In the genomic region with DNA sequence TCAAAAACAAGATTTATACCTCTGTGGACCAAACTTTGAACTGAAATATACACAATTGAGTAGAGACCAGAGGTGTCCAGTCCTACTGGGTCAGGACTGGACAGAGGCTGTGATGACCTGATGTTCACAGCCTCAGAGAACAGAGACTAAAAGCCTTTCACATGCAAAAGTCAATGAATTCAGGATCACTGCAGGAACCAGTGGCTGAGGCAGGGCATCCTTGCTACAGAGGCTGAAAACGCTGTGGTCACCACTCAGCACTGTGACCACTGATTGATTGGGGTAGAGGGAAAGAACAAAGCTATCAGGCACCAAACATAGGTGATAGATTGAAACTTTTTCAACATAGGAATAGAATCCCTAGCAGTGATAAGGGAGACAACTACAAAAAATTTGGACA, we compare ENCODE assay signal across 1 cellular context.
TF ChIP-seq lines count a peak whose summit lies in the region.

No MANE protein-coding gene starts in this region.

TF ChIP-seq in WTC11, 78 proteins besides CTCF, POLR2A, EP300 and RAD21 (continued from another document):
- no peak for TF ChIP-seq ZNF671 (CRISPR knock-in tag; IDR thresholded peaks at IDR 0.05)
- TF ChIP-seq TEAD4 (CRISPR knock-in tag; IDR thresholded peaks at IDR 0.05), result no peak
- TF ChIP-seq, protein P1, sequence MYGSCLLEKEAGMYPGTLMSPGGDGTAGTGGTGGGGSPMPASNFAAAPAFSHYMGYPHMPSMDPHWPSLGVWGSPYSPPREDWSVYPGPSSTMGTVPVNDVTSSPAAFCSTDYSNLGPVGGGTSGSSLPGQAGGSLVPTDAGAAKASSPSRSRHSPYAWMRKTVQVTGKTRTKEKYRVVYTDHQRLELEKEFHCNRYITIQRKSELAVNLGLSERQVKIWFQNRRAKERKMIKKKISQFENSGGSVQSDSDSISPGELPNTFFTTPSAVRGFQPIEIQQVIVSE (CRISPR knock-in tag; IDR thresholded peaks at IDR 0.05; ENCODE audit: borderline replicate concordance), result no peak
- no peak for TF ChIP-seq ARID4B (CRISPR knock-in tag; IDR thresholded peaks at IDR 0.05; ENCODE audit: borderline replicate concordance)
- no peak for TF ChIP-seq ZNF425 (CRISPR knock-in tag; conservative IDR thresholded peaks at IDR 0.05)
- no peak for TF ChIP-seq TP53 (CRISPR knock-in tag; IDR thresholded peaks at IDR 0.05)
- no peak for TF ChIP-seq FOXJ3 (CRISPR knock-in tag; IDR thresholded peaks at IDR 0.05; ENCODE audit: borderline replicate concordance)
- TF ChIP-seq JUN (CRISPR knock-in tag; IDR thresholded peaks at IDR 0.05), result no peak
- no peak for TF ChIP-seq TEAD1 (CRISPR knock-in tag; IDR thresholded peaks at IDR 0.05)
- TF ChIP-seq, protein P2, sequence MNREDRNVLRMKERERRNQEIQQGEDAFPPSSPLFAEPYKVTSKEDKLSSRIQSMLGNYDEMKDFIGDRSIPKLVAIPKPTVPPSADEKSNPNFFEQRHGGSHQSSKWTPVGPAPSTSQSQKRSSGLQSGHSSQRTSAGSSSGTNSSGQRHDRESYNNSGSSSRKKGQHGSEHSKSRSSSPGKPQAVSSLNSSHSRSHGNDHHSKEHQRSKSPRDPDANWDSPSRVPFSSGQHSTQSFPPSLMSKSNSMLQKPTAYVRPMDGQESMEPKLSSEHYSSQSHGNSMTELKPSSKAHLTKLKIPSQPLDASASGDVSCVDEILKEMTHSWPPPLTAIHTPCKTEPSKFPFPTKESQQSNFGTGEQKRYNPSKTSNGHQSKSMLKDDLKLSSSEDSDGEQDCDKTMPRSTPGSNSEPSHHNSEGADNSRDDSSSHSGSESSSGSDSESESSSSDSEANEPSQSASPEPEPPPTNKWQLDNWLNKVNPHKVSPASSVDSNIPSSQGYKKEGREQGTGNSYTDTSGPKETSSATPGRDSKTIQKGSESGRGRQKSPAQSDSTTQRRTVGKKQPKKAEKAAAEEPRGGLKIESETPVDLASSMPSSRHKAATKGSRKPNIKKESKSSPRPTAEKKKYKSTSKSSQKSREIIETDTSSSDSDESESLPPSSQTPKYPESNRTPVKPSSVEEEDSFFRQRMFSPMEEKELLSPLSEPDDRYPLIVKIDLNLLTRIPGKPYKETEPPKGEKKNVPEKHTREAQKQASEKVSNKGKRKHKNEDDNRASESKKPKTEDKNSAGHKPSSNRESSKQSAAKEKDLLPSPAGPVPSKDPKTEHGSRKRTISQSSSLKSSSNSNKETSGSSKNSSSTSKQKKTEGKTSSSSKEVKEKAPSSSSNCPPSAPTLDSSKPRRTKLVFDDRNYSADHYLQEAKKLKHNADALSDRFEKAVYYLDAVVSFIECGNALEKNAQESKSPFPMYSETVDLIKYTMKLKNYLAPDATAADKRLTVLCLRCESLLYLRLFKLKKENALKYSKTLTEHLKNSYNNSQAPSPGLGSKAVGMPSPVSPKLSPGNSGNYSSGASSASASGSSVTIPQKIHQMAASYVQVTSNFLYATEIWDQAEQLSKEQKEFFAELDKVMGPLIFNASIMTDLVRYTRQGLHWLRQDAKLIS (CRISPR knock-in tag; IDR thresholded peaks at IDR 0.05; ENCODE audit: borderline replicate concordance), result no peak
- no peak for TF ChIP-seq CBFB (CRISPR knock-in tag; IDR thresholded peaks at IDR 0.05; ENCODE audit: low read depth)
- TF ChIP-seq PREB (CRISPR knock-in tag; IDR thresholded peaks at IDR 0.05; ENCODE audit: borderline replicate concordance), result no peak
- TF ChIP-seq MYBL2 (CRISPR knock-in tag; IDR thresholded peaks at IDR 0.05), result no peak
- no peak for TF ChIP-seq TCF7 (CRISPR knock-in tag; IDR thresholded peaks at IDR 0.05; ENCODE audit: low read depth)
